ENCODE assay signal across 24 cellular contexts in the genomic region with DNA sequence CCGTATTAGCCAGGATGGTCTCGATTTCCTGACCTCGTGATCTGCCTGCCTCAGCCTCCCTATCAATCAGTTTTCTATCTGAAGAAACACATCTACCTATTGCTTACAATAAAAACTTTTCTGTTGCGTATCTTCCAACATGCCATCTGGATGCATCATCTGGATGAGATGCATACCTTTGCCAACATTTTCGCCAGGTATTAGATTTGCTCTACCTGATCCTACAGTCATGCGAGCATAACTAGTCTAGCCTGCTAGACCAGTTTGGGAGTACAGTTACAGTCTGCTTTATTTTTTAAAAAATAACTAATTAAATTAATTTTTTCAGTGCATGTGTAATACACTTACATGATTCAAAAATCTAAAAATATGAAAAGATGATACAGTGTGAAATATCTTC.
"Had no signal": no experiment of that assay in that cellular context is flagged by ENCODE, and none has a peak within 500 bp of the region (broad histone marks: within the 10 kb centered on the region; RNA-seq: fewer than 3 reads in every experiment).

No MANE protein-coding gene starts in this region.

- ATAC-seq: activated CD4-positive, CD25-positive, alpha-beta regulatory T cell treated with anti-CD3 and anti-CD28 coated beads, Interleukin-2, amount 50 U/mL, for 24 hours; gastrocnemius medialis; mucosa of descending colon; naive thymus-derived CD4-positive, alpha-beta T cell; stimulated activated naive CD8-positive, alpha-beta T cell treated with anti-CD3 and anti-CD28 coated beads, Interleukin-15, amount 100 ng/mL, for 72 hours had no signal

- H3K27me3 ChIP-seq: brain microvascular endothelial cell, colonic mucosa, gastrocnemius medialis, neural progenitor cell, right atrium auricular region, suprapubic skin, transverse colon had no signal

- H3K9ac ChIP-seq: neural progenitor cell had no signal

- H3K4me3 ChIP-seq: colonic mucosa, gastrocnemius medialis, mucosa of descending colon, neural progenitor cell, right atrium auricular region, suprapubic skin, transverse colon had no signal

- H3K4me2 ChIP-seq: neural progenitor cell had no signal

- DNase-seq: activated CD4-positive, alpha-beta T cell treated with anti-CD3 and anti-CD28 coated beads, Interleukin-2, amount 50 U/mL, for 1 hour; activated CD8-positive, alpha-beta memory T cell treated with anti-CD3 and anti-CD28 coated beads for 24 hours; activated CD8-positive, alpha-beta memory T cell treated with anti-CD3 and anti-CD28 coated beads, Interleukin-2, amount 50 U/mL, for 48 hours; activated effector memory CD4-positive, alpha-beta T cell treated with Interleukin-2 at 50 U/mL for 16 hours; activated naive CD4-positive, alpha-beta T cell treated with anti-CD3 and anti-CD28 coated beads, Interleukin-2, amount 10 ng/mL, durations not matched to agents 7 days and 5 days; activated T-cell treated with anti-CD3 and anti-CD28 coated beads, Interleukin-2, amount 50 U/mL, for 48 hours; aorta; brain microvascular endothelial cell; colonic mucosa; endodermal cell; erythroblast; gastrocnemius medialis; head of caudate nucleus; kidney glomerular epithelial cell; mesenchymal stem cell; mucosa of descending colon; naive thymus-derived CD4-positive, alpha-beta T cell; stimulated activated CD4-positive, alpha-beta T cell treated with anti-CD3 and anti-CD28 coated beads, Interleukin-2, amount 100 ng/mL, for 48 hours; stimulated activated naive CD8-positive, alpha-beta T cell treated with anti-CD3 and anti-CD28 coated beads, Interleukin-15, amount 100 ng/mL, for 72 hours; transverse colon had no signal

- H3K27ac ChIP-seq: brain microvascular endothelial cell, colonic mucosa, gastrocnemius medialis, neural progenitor cell, right atrium auricular region, suprapubic skin, transverse colon had no signal

- H2AFZ ChIP-seq: neural progenitor cell had no signal

- H3K9me3 ChIP-seq: colonic mucosa, gastrocnemius medialis, mucosa of descending colon, right atrium auricular region, suprapubic skin, transverse colon had no signal

- H3K4me1 ChIP-seq: colonic mucosa, gastrocnemius medialis, neural progenitor cell, right atrium auricular region, suprapubic skin, transverse colon had no signal

- H3K36me3 ChIP-seq: brain microvascular endothelial cell, colonic mucosa, gastrocnemius medialis, neural progenitor cell, right atrium auricular region, suprapubic skin, transverse colon had no signal
